In genomic region chr3:129625071-129625874, GRCh38 we compare ENCODE assay signal across 9 cellular contexts. TPM values are rescaled to one million over a fixed set of nuclear protein-coding genes. Genes with fewer than 3 reads are reported as not detected.
DNase-seq lines count a peak whose midpoint lies in the region; ATAC-seq, FAIRE-seq and TF ChIP-seq lines count a peak whose summit lies in the region.
"Had no signal": no experiment of that assay in that cellular context is flagged by ENCODE, and none has a peak within 500 bp of the region (broad histone marks: within the 10 kb centered on the region; RNA-seq: fewer than 3 reads in every experiment).

No MANE protein-coding gene starts in this region.

- 0 out of 2 replicates have a peak overlapping the region, but pooled peaks have one; percentile 17 for H2AK5ac ChIP-seq in H1 (ENCODE audit: low read depth, low read length)

- CTCF ChIA-PET in H1 (lab: Charles Lee; ENCODE audit: partially characterized antibody): interaction anchor here (0.6 to 10.7 kb wide), 14 partner anchors 8 to 415 kb away, joined by 3 to 149 read pairs (median 3); no protein-coding TSS in a partner anchor
- CTCF ChIA-PET in activated CD8-positive, alpha-beta memory T cell treated with anti-CD3 and anti-CD28 coated beads, Interleukin-2, amount 10 ng/mL, durations not matched to agents 7 days and 5 days (lab: Charles Lee): interaction anchor here (0.7 to 2.8 kb wide), 2 partner anchors 134 to 152 kb away, joined by 3 to 28 read pairs; no protein-coding TSS in a partner anchor

- peak; percentile 36 to 50 for TF ChIP-seq RAD21 in H1 (IDR thresholded peaks at IDR 0.05 in 1 of 2, conservative IDR thresholded peaks at IDR 0.05 in 1 of 2; ENCODE audit: low read depth in 2 of 2, low read length in 2 of 2)

- no peak overlapping the region for H3K27ac Mint-ChIP-seq in activated CD8-positive, alpha-beta memory T cell treated with anti-CD3 and anti-CD28 coated beads, Interleukin-2, amount 10 ng/mL, durations not matched to agents 7 days and 5 days

- peak overlapping the region; percentile 36 for H3K4ac ChIP-seq in H1 (replicated peaks; ENCODE audit: insufficient read length, low read depth, low read length)

- no peaks in the 10 kb centered on the region for H3K36me3 ChIP-seq in MG63
- no peaks in the 10 kb centered on the region for H3K36me3 ChIP-seq in H1 (ENCODE audit: control insufficient read depth in 2 of 4, insufficient read depth in 4 of 4, low read length in 3 of 4)
- no peaks in the 10 kb centered on the region for H3K36me3 ChIP-seq in parathyroid adenoma (ENCODE audit: control insufficient read depth, insufficient read depth, low read length)
- H3K36me3 ChIP-seq in Karpas-422 (ENCODE audit: insufficient read depth, low read length): no peaks in the 10 kb centered on the region

- H3K27me3 ChIP-seq in MG63 (no peaks in the 10 kb centered on the region), H1 (replicated peaks in 1 of 4; ENCODE audit: control insufficient read depth in 3 of 4, extremely low read depth in 1 of 4, insufficient read depth in 3 of 4, low read length in 3 of 4) (no peaks in the 10 kb centered on the region), parathyroid adenoma (ENCODE audit: control insufficient read depth, insufficient read depth, low read length) (no peaks in the 10 kb centered on the region), Karpas-422 (ENCODE audit: low read length) (no peaks in the 10 kb centered on the region)

- no peak overlapping the region for H4K8ac ChIP-seq in H1 (ENCODE audit: extremely low read depth, insufficient read depth, low read length)

- peak overlapping the region; percentile 62; the same call in 1 of the 2 replicates for H2BK20ac ChIP-seq in H1 (ENCODE audit: low read length)

- H3K27ac ChIP-seq in H1 (ENCODE audit: low read depth, low read length) (no peak overlapping the region), parathyroid adenoma (peak overlapping the region; percentile 40), Karpas-422 (ENCODE audit: low read length) (no peak overlapping the region)

- peaks cover 7% of the 10 kb centered on the region for H3K23me2 ChIP-seq in H1 (ENCODE audit: low read depth, low read length)

- TF ChIP-seq POLR2A in H1 (IDR thresholded peaks at IDR 0.05; ENCODE audit: control extremely low read depth in 1 of 2, low read depth in 2 of 2, low read length in 2 of 2): no peak

- no peaks in the 10 kb centered on the region for H3K9me2 ChIP-seq in Karpas-422 (replicated peaks; ENCODE audit: insufficient read depth, low read length)

- H2BK15ac ChIP-seq in H1 (ENCODE audit: low read length): peak overlapping the region; percentile 97; the same call in 1 of the 2 replicates

- H3K18ac ChIP-seq in H1 (ENCODE audit: extremely low read depth, low read length): no peak overlapping the region

- H2AFZ ChIP-seq in H1 (ENCODE audit: low read length) (peak overlapping the region; percentile 50; the same call in 1 of the 2 replicates), parathyroid adenoma (no peak overlapping the region), Karpas-422 (ENCODE audit: low read length) (no peak overlapping the region)

- no peak for TF ChIP-seq EP300 in H1 (IDR thresholded peaks at IDR 0.05; ENCODE audit: borderline replicate concordance in 1 of 2, low read depth in 2 of 2, low read length in 2 of 2)

- peaks cover 4 to 14% (median 6%) of the 10 kb centered on the region in 4 experiments for H3K4me1 ChIP-seq in H1 (replicated peaks in 1 of 4; ENCODE audit: control insufficient read depth in 3 of 4, insufficient read depth in 4 of 4, low read length in 3 of 4)
- H3K4me1 ChIP-seq in parathyroid adenoma: peaks cover 6% of the 10 kb centered on the region
- H3K4me1 ChIP-seq in Karpas-422 (ENCODE audit: low read length): peaks cover 11% of the 10 kb centered on the region

- H2BK12ac ChIP-seq in H1 (ENCODE audit: low read depth, low read length): peak overlapping the region; percentile 80; the same call in 1 of the 2 replicates

- WGBS in H1 (ENCODE audit: extremely low coverage in 1 of 2, insufficient coverage in 1 of 2, insufficient read length in 1 of 2, insufficient replicate concordance in 2 of 2, low coverage in 1 of 2, low lambda C conversion rate in 2 of 2, missing lambda C conversion rate in 1 of 2), 2 experiments: 79% methylated on average over 12 of the region's 12 CpGs; no CpG with 5 or more reads in 1 of the 2 experiments

- POLR2A ChIA-PET in H1 (lab: Charles Lee; ENCODE audit: partially characterized antibody): interaction anchor here (1.2 kb wide), 1 partner anchor 20 kb away, joined by 4 read pairs; no protein-coding TSS in a partner anchor

- H3K9me3 Mint-ChIP-seq in activated CD8-positive, alpha-beta memory T cell treated with anti-CD3 and anti-CD28 coated beads, Interleukin-2, amount 10 ng/mL, durations not matched to agents 7 days and 5 days (ENCODE audit: low read depth): no peaks in the 10 kb centered on the region

- no peak for ATAC-seq in activated CD8-positive, alpha-beta memory T cell treated with anti-CD3 and anti-CD28 coated beads, Interleukin-2, amount 10 ng/mL, durations not matched to agents 7 days and 5 days
- ATAC-seq in GM18868 (IDR thresholded peaks at IDR 0.05; ENCODE audit: unreplicated experiment): no peak

- H4K20me1 ChIP-seq in H1 (replicated peaks in 1 of 2; ENCODE audit: control insufficient read depth in 1 of 2, insufficient read depth in 2 of 2, low read length in 2 of 2): no peaks in the 10 kb centered on the region
- no peaks in the 10 kb centered on the region for H4K20me1 ChIP-seq in Karpas-422 (ENCODE audit: insufficient read depth, low read depth, low read length)

- no peak overlapping the region for H4K5ac ChIP-seq in H1 (ENCODE audit: insufficient read length, low read depth, low read length)

- H2BK120ac ChIP-seq in H1 (replicated peaks; ENCODE audit: low read depth, low read length): no peak overlapping the region

- H3K36me3 Mint-ChIP-seq in activated CD8-positive, alpha-beta memory T cell treated with anti-CD3 and anti-CD28 coated beads, Interleukin-2, amount 10 ng/mL, durations not matched to agents 7 days and 5 days: no peaks in the 10 kb centered on the region

- H2BK5ac ChIP-seq in H1 (ENCODE audit: low read depth, low read length): 0 out of 2 replicates have a peak overlapping the region, but pooled peaks have one; percentile 47

- H4K91ac ChIP-seq in H1 (replicated peaks; ENCODE audit: insufficient read length, low read length): peak overlapping the region; percentile 71

- FAIRE-seq in D721Med (lab: Jason Lieb, UNC): no peak
- no peak for FAIRE-seq in H1 (lab: Jason Lieb, UNC)
- FAIRE-seq: bronchial epithelial cell had no signal

- H3K9ac ChIP-seq in H1 (replicated peaks in 1 of 4; ENCODE audit: extremely low read depth in 1 of 4, low read depth in 3 of 4, low read length in 3 of 4): no peak overlapping the region
- H3K9ac ChIP-seq in parathyroid adenoma: no peak overlapping the region
- no peak overlapping the region for H3K9ac ChIP-seq in Karpas-422 (ENCODE audit: low read length)

- H3K79me1 ChIP-seq in H1 (ENCODE audit: low read depth, low read length): no peaks in the 10 kb centered on the region

- peaks cover 7% of the 10 kb centered on the region for H3K27me3 Mint-ChIP-seq in activated CD8-positive, alpha-beta memory T cell treated with anti-CD3 and anti-CD28 coated beads, Interleukin-2, amount 10 ng/mL, durations not matched to agents 7 days and 5 days

- no peak overlapping the region for H3K14ac ChIP-seq in H1 (ENCODE audit: insufficient read length)

- no peak overlapping the region for H3K56ac ChIP-seq in H1 (replicated peaks; ENCODE audit: insufficient read length, low read depth, low read length)

- H3K4me3 ChIP-seq in MG63 (no peak overlapping the region), H1 (ENCODE audit: extremely low read depth in 1 of 4, insufficient read depth in 2 of 4, low read depth in 3 of 4, low read length in 4 of 4) (no peak overlapping the region), parathyroid adenoma (ENCODE audit: low read depth, low read length) (no peak overlapping the region), Karpas-422 (ENCODE audit: low read length) (no peak overlapping the region)

- peak overlapping the region in 1 of 2 experiments; percentile 79; a peak in 1 of 4 replicates for H3K4me2 ChIP-seq in H1 (ENCODE audit: insufficient read depth in 1 of 2, low read depth in 2 of 2, low read length in 2 of 2)
- H3K4me2 ChIP-seq in parathyroid adenoma (ENCODE audit: low read length): no peak overlapping the region
- no peak overlapping the region for H3K4me2 ChIP-seq in Karpas-422 (ENCODE audit: low read depth, low read length, poor library complexity, severe bottlenecking)

- TF ChIP-seq CTCF in D721Med (IDR thresholded peaks at IDR 0.05; ENCODE audit: insufficient read depth, missing control alignments): no peak
- TF ChIP-seq CTCF in H1 (IDR thresholded peaks at IDR 0.05; ENCODE audit: control extremely low read depth in 1 of 3, insufficient read depth in 1 of 3, low read depth in 1 of 3, low read length in 3 of 3): peak in 2 of 3 experiments; percentile 32 to 63; a peak in 2 of 4 replicates
- no peak for TF ChIP-seq CTCF in parathyroid adenoma (IDR thresholded peaks at IDR 0.05)

- peaks cover 20% of the 10 kb centered on the region for H3K4me1 Mint-ChIP-seq in activated CD8-positive, alpha-beta memory T cell treated with anti-CD3 and anti-CD28 coated beads, Interleukin-2, amount 10 ng/mL, durations not matched to agents 7 days and 5 days

- H3K9me3 ChIP-seq in MG63: no peaks in the 10 kb centered on the region
- H3K9me3 ChIP-seq in H1 (ENCODE audit: insufficient read depth in 2 of 2, low read depth in 1 of 2, low read length in 1 of 2): no peaks in the 10 kb centered on the region
- H3K9me3 ChIP-seq in parathyroid adenoma (ENCODE audit: control insufficient read depth, low read length): no peaks in the 10 kb centered on the region
- H3K9me3 ChIP-seq in Karpas-422 (ENCODE audit: low read length): no peaks in the 10 kb centered on the region

- H3K23ac ChIP-seq in H1 (ENCODE audit: insufficient read length): no peak overlapping the region

- DNase-seq in D721Med (ENCODE audit: insufficient read length, low spot score) (peak; percentile 46), MG63 (peak; percentile 19), H1 (ENCODE audit: low read depth in 1 of 2, low spot score in 2 of 2) (peak in 1 of 2 experiments; percentile 71), Karpas-422 (no peak), GF-D8 (lab: John Stamatoyannopoulos, UW) (no peak)
- no peak for DNase-seq in activated CD8-positive, alpha-beta memory T cell treated with anti-CD3 and anti-CD28 coated beads, Interleukin-2, amount 10 ng/mL, durations not matched to agents 7 days and 5 days

- no peak overlapping the region for H3K4me3 Mint-ChIP-seq in activated CD8-positive, alpha-beta memory T cell treated with anti-CD3 and anti-CD28 coated beads, Interleukin-2, amount 10 ng/mL, durations not matched to agents 7 days and 5 days

- H3K79me2 ChIP-seq in H1 (ENCODE audit: control insufficient read depth in 1 of 2, insufficient read depth in 2 of 2, low read length in 2 of 2) (no peaks in the 10 kb centered on the region), parathyroid adenoma (no peaks in the 10 kb centered on the region), Karpas-422 (ENCODE audit: low read length) (no peaks in the 10 kb centered on the region)

RNA-seq across cellular contexts. Expression of gene PLXND1, which starts 18.8 kb away (rescaled TPM):
- total RNA-seq in MG63 (2014; rRNA removed; shearing (Covaris generic); ENCODE audit: low replicate concordance): 5.8 and 21.9 TPM in 2 replicates
- total RNA-seq in H1 (2021; fragmentation: NEBNext Ultra II Directional; extraction: Animal tissue kit (Norgen Biotek cat#: 25700)): 60.2 and 66.4 TPM in 2 replicates
- polyA plus RNA-seq in H1 (2011; rRNA removed): 17.7 and 21.7 TPM in 2 replicates
- 18.6 TPM for polyA plus RNA-seq in H1 (2011; cell fraction: cytosol; rRNA removed)
- polyA plus RNA-seq in H1 (2011; cell fraction: nucleus; rRNA removed): 82.4 TPM
- 31.8 to 69.1 TPM (median 54.8 TPM) in 4 replicates for polyA plus RNA-seq in H1 (2012, experiment 1 of 2)
- 41.9 TPM for polyA plus RNA-seq in H1 (2012, experiment 2 of 2)
- 103 TPM for polyA plus RNA-seq in H1 (2013, experiment 1 of 2)
- 99.8 TPM for polyA plus RNA-seq in H1 (2013, experiment 2 of 2)
- 28.1 and 28.5 TPM in 2 replicates for polyA minus RNA-seq in H1 (2011; rRNA and poly(A)+ RNA removed)
- 23.0 TPM for polyA minus RNA-seq in H1 (2011; cell fraction: cytosol; rRNA and poly(A)+ RNA removed)
- 22.9 TPM for polyA minus RNA-seq in H1 (2011; cell fraction: nucleus; rRNA and poly(A)+ RNA removed)
- total RNA-seq in Karpas-422 (2014; rRNA removed; shearing (Covaris generic); ENCODE audit: low replicate concordance): 0.52 TPM in 1 of 2 replicates, not detected in the other
- 1 to 10 TPM; 1.1 to 3.0 TPM for total RNA-seq in activated CD8-positive, alpha-beta memory T cell treated with anti-CD3 and anti-CD28 coated beads, Interleukin-2, amount 10 ng/mL, durations not matched to agents 7 days and 5 days

Comparison
In these comparisons a context has a peak if more than half of its experiments do, and no peak if none do; other contexts are left out.
1. DNase-seq: peak in D721Med (single experiment) and MG63 (single experiment); none in Karpas-422 (single experiment), GF-D8 (single experiment) and activated CD8-positive, alpha-beta memory T cell treated with anti-CD3 and anti-CD28 coated beads, Interleukin-2, amount 10 ng/mL, durations not matched to agents 7 days and 5 days (single experiment).
2. CTCF ChIP-seq: peak in H1 (2 of 3); none in D721Med (single experiment) and parathyroid adenoma (single experiment).